Comparison of ENCODE assay signal across 22 cellular contexts in the genomic region with DNA sequence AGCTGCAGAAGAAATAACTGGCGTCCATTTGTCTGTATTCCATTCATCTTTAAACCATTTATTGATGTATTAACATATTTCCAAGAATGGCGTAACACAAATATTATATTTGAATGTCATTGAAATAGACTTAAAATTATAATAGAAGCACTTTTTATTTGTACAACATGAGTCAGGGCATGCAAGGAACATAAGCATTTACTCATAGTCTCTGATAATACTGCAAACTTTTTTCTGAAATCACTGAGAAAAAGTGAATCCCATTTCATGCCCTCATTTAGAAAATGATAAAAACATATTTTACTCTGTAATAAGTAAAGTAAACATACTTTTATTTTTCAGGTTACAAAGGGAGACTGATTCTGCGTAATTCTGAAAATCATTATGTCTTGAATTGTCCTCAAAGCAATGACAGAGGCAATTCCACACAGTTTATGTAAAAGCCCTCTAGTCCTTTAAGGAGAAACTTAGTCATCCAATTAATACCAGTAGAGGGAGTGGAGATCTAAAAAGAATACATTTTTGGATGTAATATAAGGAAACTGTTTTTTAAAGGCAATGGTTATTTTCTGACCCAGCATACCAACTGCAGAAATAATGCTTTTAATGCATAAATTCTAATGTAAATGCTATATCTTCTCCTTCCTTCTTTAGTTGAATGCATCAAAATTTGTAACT. TPM values are rescaled to one million over a fixed set of nuclear protein-coding genes. Genes with fewer than 3 reads are reported as not detected.
DNase-seq lines count a peak whose midpoint lies in the region; ATAC-seq and TF ChIP-seq lines count a peak whose summit lies in the region.
"Had no signal": no experiment of that assay in that cellular context is flagged by ENCODE, and none has a peak within 500 bp of the region (broad histone marks: within the 10 kb centered on the region; RNA-seq: fewer than 3 reads in every experiment).

No MANE protein-coding gene starts in this region.

- no peaks in the 10 kb centered on the region for H3K9me2 ChIP-seq in PC-3 (replicated peaks; ENCODE audit: low read length)

- DNase-seq in PC-3 (peak; percentile 43), endodermal cell (no peak), mesenchymal stem cell (peak; percentile 22), esophagus squamous epithelium (lab: John Stamatoyannopoulos, UW) (no peak), thyroid gland (no peak)
- no peak for DNase-seq in activated effector memory CD4-positive, alpha-beta T cell treated with anti-CD3 and anti-CD28 coated beads, Interleukin-2, amount 50 U/mL, for 16 hours
- no peak for DNase-seq in stimulated activated CD4-positive, alpha-beta T cell treated with anti-CD3 and anti-CD28 coated beads, Interleukin-15, amount 100 ng/mL, for 24 hours
- DNase-seq: activated CD8-positive, alpha-beta memory T cell treated with anti-CD3 and anti-CD28 coated beads for 24 hours; anterior cingulate cortex; dorsolateral prefrontal cortex; left lung; NCI-H2171; NCI-H774; RPMI8226; T-cell; transverse colon; WERI-Rb-1 had no signal

- H3K4me3 ChIP-seq in PC-3 (ENCODE audit: low read length) (no peak overlapping the region), endodermal cell (ENCODE audit: low read length) (no peak overlapping the region), mesenchymal stem cell (ENCODE audit: insufficient read depth in 1 of 2, low read depth in 1 of 2, low read length in 2 of 2) (no peak overlapping the region), esophagus squamous epithelium (no peak overlapping the region), thyroid gland (replicated peaks in 1 of 3) (no peak overlapping the region)
- H3K4me3 ChIP-seq: BLaER1, dorsolateral prefrontal cortex, left lung, smooth muscle cell, transverse colon had no signal

- TF ChIP-seq POLR2A in esophagus squamous epithelium (IDR thresholded peaks at IDR 0.05) (no peak), thyroid gland (IDR thresholded peaks at IDR 0.05) (no peak)

- no peaks in the 10 kb centered on the region for H3K79me2 ChIP-seq in PC-3 (ENCODE audit: low read length)
- H3K79me2 ChIP-seq: parathyroid adenoma had no signal

- H3K36me3 Mint-ChIP-seq in endodermal cell (ENCODE audit: low read depth), result no peaks in the 10 kb centered on the region
- H3K36me3 Mint-ChIP-seq: T-cell had no signal

- no peaks in the 10 kb centered on the region for H3F3A ChIP-seq in PC-3 (ENCODE audit: low read length, unreplicated experiment)

- H3K4me3 Mint-ChIP-seq in endodermal cell, result no peak overlapping the region
- H3K4me3 Mint-ChIP-seq: T-cell had no signal

- H4K91ac ChIP-seq in mesenchymal stem cell (ENCODE audit: low read length), result no peak overlapping the region

- H3K9ac ChIP-seq in PC-3 (ENCODE audit: low read length), result no peak overlapping the region
- H3K9ac ChIP-seq in endodermal cell (ENCODE audit: extremely low read depth, low read length, poor library complexity, severe bottlenecking), result no peak overlapping the region
- H3K9ac ChIP-seq in mesenchymal stem cell (ENCODE audit: low read length), result no peak overlapping the region
- H3K9ac ChIP-seq: BLaER1, parathyroid adenoma had no signal

- TF ChIP-seq CTCF in C4-2B (conservative IDR thresholded peaks at IDR 0.05) (peak; percentile 10; the same call in 1 of the 2 replicates), PC-3 (conservative IDR thresholded peaks at IDR 0.05; ENCODE audit: low read depth, low read length) (peak; percentile 35; the same call in 1 of the 2 replicates), endodermal cell (conservative IDR thresholded peaks at IDR 0.05) (peak; percentile 50), esophagus squamous epithelium (IDR thresholded peaks at IDR 0.05) (no peak), thyroid gland (IDR thresholded peaks at IDR 0.05) (no peak)

- H2BK120ac ChIP-seq in mesenchymal stem cell (ENCODE audit: low read depth, low read length), result no peak overlapping the region

- H3K9me3 ChIP-seq in PC-3 (ENCODE audit: low read length), result no peaks in the 10 kb centered on the region
- no peaks in the 10 kb centered on the region for H3K9me3 ChIP-seq in endodermal cell (ENCODE audit: control insufficient read depth, low read length)
- no peaks in the 10 kb centered on the region for H3K9me3 ChIP-seq in mesenchymal stem cell (ENCODE audit: control insufficient read depth, low read length)
- no peaks in the 10 kb centered on the region for H3K9me3 ChIP-seq in esophagus squamous epithelium
- no peaks in the 10 kb centered on the region for H3K9me3 ChIP-seq in thyroid gland
- H3K9me3 ChIP-seq: BLaER1, left lung, transverse colon had no signal

- H3K23ac ChIP-seq in mesenchymal stem cell (ENCODE audit: low read length in 2 of 2), result no peak overlapping the region

- peak overlapping the region; percentile 5; the same call in 1 of the 2 replicates for H3K4me2 ChIP-seq in PC-3 (ENCODE audit: low read length)
- no peak overlapping the region for H3K4me2 ChIP-seq in mesenchymal stem cell (ENCODE audit: low read length, poor library complexity, severe bottlenecking)
- H3K4me2 ChIP-seq: BLaER1, smooth muscle cell had no signal

- H2AFZ ChIP-seq in PC-3 (ENCODE audit: low read length), result no peak overlapping the region
- no peak overlapping the region for H2AFZ ChIP-seq in mesenchymal stem cell (ENCODE audit: low read depth, low read length)
- H2AFZ ChIP-seq: parathyroid adenoma had no signal

- H3K27me3 ChIP-seq in PC-3 (ENCODE audit: low read length) (no peaks in the 10 kb centered on the region), endodermal cell (ENCODE audit: control insufficient read depth, insufficient read depth, low read length, poor library complexity, severe bottlenecking) (no peaks in the 10 kb centered on the region), mesenchymal stem cell (ENCODE audit: control insufficient read depth in 1 of 2, insufficient read depth in 1 of 2, low read length in 2 of 2) (no peaks in the 10 kb centered on the region), esophagus squamous epithelium (no peaks in the 10 kb centered on the region), thyroid gland (no peaks in the 10 kb centered on the region)
- H3K27me3 ChIP-seq: BLaER1, left lung, transverse colon had no signal

- peak; percentile 74 for ATAC-seq in PC-3
- ATAC-seq: left lung, T-cell had no signal

- no peak overlapping the region for H2BK15ac ChIP-seq in mesenchymal stem cell (ENCODE audit: low read depth, poor library complexity, severe bottlenecking)

- no peaks in the 10 kb centered on the region for H3K9me3 Mint-ChIP-seq in endodermal cell

- BruUV-seq in PC-3 (replicated peaks; lab: Mats Ljungman, UMichigan), result no TSS peak

- 86% methylated on average over 3 of the region's 3 CpGs; no CpG with 5 or more reads in 1 of the 2 experiments for WGBS in endodermal cell (ENCODE audit: insufficient coverage in 1 of 2, insufficient read length in 1 of 2), 2 experiments
- no CpG with 5 or more reads among the region's 3 CpGs for WGBS in mesenchymal stem cell
- WGBS in esophagus squamous epithelium, 2 donors, result 52 to 61% methylated on average over 3 of the region's 3 CpGs
- 93 to 98% methylated on average over 3 of the region's 3 CpGs for WGBS in thyroid gland, 2 donors

- no peak overlapping the region for H3K27ac Mint-ChIP-seq in endodermal cell
- H3K27ac Mint-ChIP-seq: activated T-helper 2 cell treated with anti-CD3 and anti-CD28 coated beads, Interferon-gamma antibody, Interleukin-2, Interleukin-4, amounts not matched to agents 10 μg/mL and 5 μg/mL and 100 μg/mL, durations not matched to agents 14 hours and 24 hours and 36 hours; T-cell had no signal

- H3K18ac ChIP-seq in mesenchymal stem cell (ENCODE audit: low read depth in 1 of 2, low read length in 2 of 2), result no peak overlapping the region

- H3K27me3 Mint-ChIP-seq in endodermal cell (ENCODE audit: insufficient read depth), result no peaks in the 10 kb centered on the region
- H3K27me3 Mint-ChIP-seq: T-cell had no signal

- intact Hi-C loops in PC-3 (cut with micrococcal nuclease) (loop anchor here (2.0 kb wide), 1 partner anchor 217 kb away; no protein-coding TSS in a partner anchor), esophagus squamous epithelium (cut with DNase I) (no loop called here), thyroid gland (cut with DNase I) (no loop called here)

- no peak overlapping the region for H2AK5ac ChIP-seq in mesenchymal stem cell (ENCODE audit: low read length, severe bottlenecking)

- H3K4ac ChIP-seq in mesenchymal stem cell (ENCODE audit: low read depth in 1 of 2, low read length in 2 of 2), result no peak overlapping the region

- H2BK12ac ChIP-seq in mesenchymal stem cell (ENCODE audit: low read length in 2 of 2), result no peak overlapping the region

- no peak overlapping the region for H3K14ac ChIP-seq in mesenchymal stem cell (ENCODE audit: low read length in 2 of 2)

- H3K79me1 ChIP-seq in mesenchymal stem cell (replicated peaks; ENCODE audit: low read length, poor library complexity, severe bottlenecking), result no peaks in the 10 kb centered on the region

- no peaks in the 10 kb centered on the region for H4K20me1 ChIP-seq in PC-3 (ENCODE audit: low read length)
- H4K20me1 ChIP-seq: BLaER1 had no signal

- H2BK5ac ChIP-seq in mesenchymal stem cell (ENCODE audit: low read depth, low read length, poor library complexity, severe bottlenecking), result no peak overlapping the region

- POLR2A ChIA-PET in PC-3 (lab: Charles Lee; ENCODE audit: unreplicated experiment), result no interaction called here

- H3K4me1 ChIP-seq in PC-3 (ENCODE audit: insufficient read depth, low read length) (peaks cover 5% of the 10 kb centered on the region; the same call in 1 of the 2 replicates), endodermal cell (ENCODE audit: control insufficient read depth, insufficient read depth, low read length) (no peaks in the 10 kb centered on the region), mesenchymal stem cell (ENCODE audit: control insufficient read depth, insufficient read depth, low read depth, low read length) (no peaks in the 10 kb centered on the region), esophagus squamous epithelium (no peaks in the 10 kb centered on the region), thyroid gland (no peaks in the 10 kb centered on the region)
- H3K4me1 ChIP-seq: BLaER1, left lung, parathyroid adenoma had no signal

- H3K27ac ChIP-seq in C4-2B (no peak overlapping the region), PC-3 (ENCODE audit: low read length) (peak overlapping the region; percentile 32), endodermal cell (ENCODE audit: low read depth, low read length) (no peak overlapping the region), mesenchymal stem cell (ENCODE audit: low read length, poor library complexity, severe bottlenecking) (no peak overlapping the region), esophagus squamous epithelium (no peak overlapping the region), thyroid gland (no peak overlapping the region)
- H3K27ac ChIP-seq: BLaER1, dorsolateral prefrontal cortex, left lung, parathyroid adenoma, transverse colon, WERI-Rb-1 had no signal

- CTCF ChIA-PET in PC-3 (lab: Charles Lee), result no interaction called here

- no peaks in the 10 kb centered on the region for H3K4me1 Mint-ChIP-seq in endodermal cell
- H3K4me1 Mint-ChIP-seq: T-cell had no signal

- H4K8ac ChIP-seq in mesenchymal stem cell (ENCODE audit: low read length), result no peak overlapping the region

- H3K36me3 ChIP-seq in PC-3 (ENCODE audit: low read depth, low read length) (no peaks in the 10 kb centered on the region), endodermal cell (ENCODE audit: control insufficient read depth, insufficient read depth, low read length) (no peaks in the 10 kb centered on the region), mesenchymal stem cell (ENCODE audit: control insufficient read depth in 1 of 2, insufficient read depth in 2 of 2, low read depth in 1 of 2, low read length in 2 of 2) (no peaks in the 10 kb centered on the region), esophagus squamous epithelium (no peaks in the 10 kb centered on the region), thyroid gland (no peaks in the 10 kb centered on the region)
- H3K36me3 ChIP-seq: BLaER1, left lung, transverse colon, WERI-Rb-1 had no signal

RNA-seq across cellular contexts. Expression of a gene that starts 58.1 kb away (rescaled TPM):
- total RNA-seq in PC-3 (2014; rRNA removed) (0.11 TPM in 1 of 2 replicates, not detected in the other), endodermal cell (1 to 10 TPM in 1 of 2 donors, not detected in 1; 1.9 TPM), esophagus squamous epithelium (under 1 TPM in 2 of 4 donors, not detected in 2; 0.38 to 0.53 TPM), thyroid gland (1 to 10 TPM in 3 of 4 donors, under 1 TPM in 1; 0.83 to 2.0 (median 1.8) TPM)
- not detected for polyA plus RNA-seq in endodermal cell (2013, experiment 1 of 2)
- not detected for polyA plus RNA-seq in endodermal cell (2013, experiment 2 of 2)
- not detected for polyA plus RNA-seq in mesenchymal stem cell (2013, experiment 1 of 2)
- polyA plus RNA-seq in mesenchymal stem cell (2013, experiment 2 of 2), result 0.01 TPM
- total RNA-seq: activated T-helper 2 cell treated with anti-CD3 and anti-CD28 coated beads, Interferon-gamma antibody, Interleukin-2, Interleukin-4, amounts not matched to agents 10 μg/mL and 5 μg/mL and 100 μg/mL, durations not matched to agents 14 hours and 24 hours and 36 hours; T-cell had no signal

Comparison
In these comparisons a context has a peak if more than half of its experiments do, and no peak if none do; other contexts are left out.
1. CTCF ChIP-seq: peak in C4-2B (single experiment), PC-3 (single experiment) and endodermal cell (single experiment); none in esophagus squamous epithelium (0 of 6) and thyroid gland (0 of 6).
2. DNase-seq: peak in PC-3 (single experiment) and mesenchymal stem cell (single experiment); none in endodermal cell (single experiment), esophagus squamous epithelium (single experiment), thyroid gland (0 of 2), activated effector memory CD4-positive, alpha-beta T cell treated with anti-CD3 and anti-CD28 coated beads, Interleukin-2, amount 50 U/mL, for 16 hours (single experiment) and stimulated activated CD4-positive, alpha-beta T cell treated with anti-CD3 and anti-CD28 coated beads, Interleukin-15, amount 100 ng/mL, for 24 hours (single experiment).